In the genomic region with DNA sequence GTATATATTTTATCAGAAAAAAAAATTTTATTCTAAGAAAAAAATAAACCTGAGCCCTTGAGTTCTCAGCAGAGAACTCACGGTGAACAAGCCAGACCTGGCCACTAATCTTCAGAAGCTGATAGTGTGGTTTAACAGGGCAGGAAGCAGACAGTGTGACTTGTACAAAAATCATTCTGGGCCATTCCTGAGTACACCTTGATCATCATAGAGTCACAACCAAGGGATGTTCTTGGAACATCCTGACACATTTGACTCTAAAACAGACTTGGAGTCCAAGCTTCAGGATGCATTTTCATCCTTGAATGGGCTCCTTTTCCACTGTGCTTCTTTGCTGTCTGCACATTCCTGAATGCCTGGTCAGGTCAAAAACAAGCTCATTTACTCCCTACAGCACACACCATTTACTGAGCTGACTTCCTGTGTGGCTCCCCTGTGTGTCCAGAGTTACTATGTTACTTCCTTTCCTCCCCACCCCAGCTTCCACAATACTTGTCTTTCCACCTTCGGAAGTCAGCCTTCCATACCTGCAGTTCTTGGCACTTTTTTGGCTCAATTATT, we compare ENCODE assay signal across 1 cellular context.
TF ChIP-seq lines count a peak whose summit lies in the region.

No MANE protein-coding gene starts in this region.

TF ChIP-seq in HepG2, 621 proteins besides CTCF, POLR2A, EP300 and RAD21:
- no peak for TF ChIP-seq DPF2 (CRISPR knock-in tag; IDR thresholded peaks at IDR 0.05; ENCODE audit: borderline replicate concordance, low read depth)
